ENCODE assay signal across 8 cellular contexts in genomic region chr11:66546368-66546965, GRCh38. TPM values are rescaled to one million over a fixed set of nuclear protein-coding genes. Genes with fewer than 3 reads are reported as not detected.
DNase-seq lines count a peak whose midpoint lies in the region; ATAC-seq and TF ChIP-seq lines count a peak whose summit lies in the region.

Gene ACTN3 (plus strand): TSS chr11:66546903. CDS start chr11:66546938, 35 bp downstream.

- H3K9me3 Mint-ChIP-seq in endothelial cell (ENCODE audit: unreplicated experiment), result no peaks in the 10 kb centered on the region
- H3K9me3 Mint-ChIP-seq in naive B cell, result no peaks in the 10 kb centered on the region

- 0 out of 2 replicates have a peak within 1 kb of the TSS, but pooled peaks have one; percentile 10 for H3K27ac ChIP-seq in PC-3 (ENCODE audit: low read length)

- no peaks in the 10 kb centered on the region for H3K9me2 ChIP-seq in PC-3 (replicated peaks; ENCODE audit: low read length)

- H3K9ac ChIP-seq in PC-3 (ENCODE audit: low read length), result peak within 1 kb of the TSS; percentile 89

- POLR2A ChIA-PET in PC-3 (lab: Charles Lee; ENCODE audit: unreplicated experiment), result interaction anchor here (0.6 to 0.8 kb wide), 5 partner anchors 10 to 113 kb away, joined by 3 to 7 read pairs (median 3); partner anchors contain the start of gene DPP3

- H3K27me3 ChIP-seq in PC-3 (ENCODE audit: low read length), result no peaks in the 10 kb centered on the region

- H3K27ac Mint-ChIP-seq in endothelial cell (ENCODE audit: unreplicated experiment) (no peak within 1 kb of the TSS), naive B cell (peak within 1 kb of the TSS in 5 of 6 donors; percentile 54 to 88 (median 68))

- TF ChIP-seq CTCF in PC-3 (conservative IDR thresholded peaks at IDR 0.05; ENCODE audit: low read depth, low read length), result no peak
- TF ChIP-seq CTCF in endothelial cell (IDR thresholded peaks at IDR 0.05; ENCODE audit: unreplicated experiment), result no peak

- H3K36me3 ChIP-seq in PC-3 (ENCODE audit: low read depth, low read length), result no peaks in the 10 kb centered on the region

- H3K4me2 ChIP-seq in PC-3 (ENCODE audit: low read length), result peak within 1 kb of the TSS; percentile 88

- BruUV-seq in PC-3 (replicated peaks; lab: Mats Ljungman, UMichigan), result no TSS peak

- peaks cover 21% of the 10 kb centered on the region for H3K4me1 ChIP-seq in PC-3 (ENCODE audit: insufficient read depth, low read length)

- no peaks in the 10 kb centered on the region for H3F3A ChIP-seq in PC-3 (ENCODE audit: low read length, unreplicated experiment)

- CTCF ChIA-PET in PC-3 (lab: Charles Lee), result interaction anchor here (0.6 kb wide), 1 partner anchor 116 kb away, joined by 17 read pairs; no protein-coding TSS in a partner anchor

- DNase-seq in GM03348 (ENCODE audit: low spot score) (peak; percentile 67), PC-3 (no peak), endothelial cell (ENCODE audit: low spot score) (peak; percentile 15), naive B cell (no peak), DMS79 (lab: John Stamatoyannopoulos, UW) (no peak), NCI-H446 (lab: John Stamatoyannopoulos, UW) (no peak)

- H3K4me3 Mint-ChIP-seq in endothelial cell (ENCODE audit: unreplicated experiment) (peak within 1 kb of the TSS; percentile 76), naive B cell (peak within 1 kb of the TSS; percentile 82 to 94 (median 90))

- no peaks in the 10 kb centered on the region for H4K20me1 ChIP-seq in PC-3 (ENCODE audit: low read length)

- H3K4me3 ChIP-seq in PC-3 (ENCODE audit: low read length), result peak within 1 kb of the TSS; percentile 89

- 0 out of 2 replicates have a peak, but pooled peaks cover 4% of the 10 kb centered on the region for H3K79me2 ChIP-seq in PC-3 (ENCODE audit: low read length)

- no peaks in the 10 kb centered on the region for H3K9me3 ChIP-seq in PC-3 (ENCODE audit: low read length)

- intact Hi-C loops in PC-3 (cut with micrococcal nuclease), result loop anchor here (1.0 to 2.0 kb wide), 2 partner anchors 46 to 70 kb away; partner anchors contain the start of gene RBM14

- H3K27me3 Mint-ChIP-seq in endothelial cell (ENCODE audit: unreplicated experiment), result peaks cover 18% of the 10 kb centered on the region
- peaks cover 0 to 8% (median 0%) of the 10 kb centered on the region in 3 donors for H3K27me3 Mint-ChIP-seq in naive B cell

- H3K36me3 Mint-ChIP-seq in endothelial cell (ENCODE audit: low read depth, unreplicated experiment) (peaks cover 14% of the 10 kb centered on the region), naive B cell (peaks cover 0 to 13% of the 10 kb centered on the region in 2 donors)

- peaks cover 19% of the 10 kb centered on the region for H3K4me1 Mint-ChIP-seq in endothelial cell (ENCODE audit: unreplicated experiment)
- peaks cover 31 to 44% (median 36%) of the 10 kb centered on the region in 3 donors for H3K4me1 Mint-ChIP-seq in naive B cell

- peak within 1 kb of the TSS; percentile 96 for H2AFZ ChIP-seq in PC-3 (ENCODE audit: low read length)

- ATAC-seq in PC-3 (no peak), naive B cell (ENCODE audit: low read depth in 2 of 2) (no peak), HG03039 (IDR thresholded peaks at IDR 0.05; ENCODE audit: unreplicated experiment) (no peak), HG03139 (IDR thresholded peaks at IDR 0.05; ENCODE audit: unreplicated experiment) (no peak)

RNA-seq across cellular contexts. Expression of gene ACTN3, which starts in this region (rescaled TPM):
- total RNA-seq in PC-3 (2014; rRNA removed) (not detected in 2 replicates), endothelial cell (ENCODE audit: unreplicated experiment) (0.21 TPM)
- not detected for polyA plus RNA-seq in naive B cell (ENCODE audit: low read depth in 6 of 6)

Comparison
In these comparisons a context has a peak if more than half of its experiments do, and no peak if none do; other contexts are left out.
1. Peak in DNase-seq in endothelial cell; RNA of the gene not detected or under 1 TPM.